ENCODE assay signal across 19 cellular contexts in the genomic region with DNA sequence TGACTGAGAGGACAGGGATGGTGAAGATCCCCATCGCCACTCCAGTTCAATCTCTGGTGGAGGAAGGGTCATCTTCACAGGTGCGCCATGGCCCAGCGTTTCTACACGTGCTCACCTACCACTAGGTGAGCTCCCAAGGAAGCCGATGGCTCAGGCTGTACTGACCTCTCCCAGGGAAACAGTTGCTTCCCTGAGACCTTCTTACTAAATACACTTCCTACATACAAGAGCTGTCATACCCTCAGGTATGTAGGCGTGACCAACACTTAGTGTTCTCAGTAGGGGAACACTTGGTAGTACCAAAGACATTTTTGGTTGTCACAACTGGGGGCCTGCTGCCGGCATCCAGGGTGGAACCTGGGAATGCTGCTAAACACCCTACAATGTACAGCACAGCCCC.
DNase-seq lines count a peak whose midpoint lies in the region; ATAC-seq and TF ChIP-seq lines count a peak whose summit lies in the region.
"Had no signal": no experiment of that assay in that cellular context is flagged by ENCODE, and none has a peak within 500 bp of the region (broad histone marks: within the 10 kb centered on the region; RNA-seq: fewer than 3 reads in every experiment).

No MANE protein-coding gene starts in this region.

- H3K36me3 ChIP-seq in mammary epithelial cell (ENCODE audit: insufficient read depth, low read length) (no peaks in the 10 kb centered on the region), esophagus muscularis mucosa (no peaks in the 10 kb centered on the region), mesendoderm (ENCODE audit: control insufficient read depth, insufficient read depth, low read length) (no peaks in the 10 kb centered on the region), WERI-Rb-1 (no peaks in the 10 kb centered on the region)

- in situ Hi-C loops in mammary epithelial cell (cut with MboI; ENCODE audit: low sequenced_read_pairs in 2 of 2) = no loop called here

- H3K27me3 ChIP-seq in mammary epithelial cell (ENCODE audit: insufficient read depth, low read length) = no peaks in the 10 kb centered on the region
- H3K27me3 ChIP-seq in esophagus muscularis mucosa = no peaks in the 10 kb centered on the region
- H3K27me3 ChIP-seq in mesendoderm (ENCODE audit: insufficient read depth, low read length, poor library complexity) = no peaks in the 10 kb centered on the region
- H3K27me3 ChIP-seq in WERI-Rb-1 (ENCODE audit: insufficient read depth, low read depth, severe bottlenecking) = no peaks in the 10 kb centered on the region

- no peaks in the 10 kb centered on the region for H3K4me1 ChIP-seq in mammary epithelial cell (ENCODE audit: insufficient read depth, low read length)
- H3K4me1 ChIP-seq in esophagus muscularis mucosa = no peaks in the 10 kb centered on the region
- H3K4me1 ChIP-seq in mesendoderm (ENCODE audit: control insufficient read depth, low read depth, low read length) = no peaks in the 10 kb centered on the region
- H3K4me1 ChIP-seq: A549 had no signal

- H3K9ac ChIP-seq in mammary epithelial cell (ENCODE audit: insufficient read depth, low read length) (no peak overlapping the region), mesendoderm (ENCODE audit: low read length) (no peak overlapping the region)
- H3K9ac ChIP-seq: GM23248 had no signal

- H3K27ac Mint-ChIP-seq in MCF 10A (ENCODE audit: low read depth, unreplicated experiment) = no peak overlapping the region
- no peak overlapping the region for H3K27ac Mint-ChIP-seq in activated CD8-positive, alpha-beta memory T cell treated with anti-CD3 and anti-CD28 coated beads, Interleukin-2, amount 10 ng/mL, durations not matched to agents 7 days and 5 days
- H3K27ac Mint-ChIP-seq: CD4-positive, alpha-beta T cell had no signal

- no peak for TF ChIP-seq CTCF in mammary epithelial cell (conservative IDR thresholded peaks at IDR 0.05 in 1 of 2, IDR thresholded peaks at IDR 0.05 in 1 of 2; ENCODE audit: extremely low read depth in 1 of 2, insufficient read depth in 1 of 2, low read depth in 1 of 2, low read length in 2 of 2)
- TF ChIP-seq CTCF in MCF 10A (IDR thresholded peaks at IDR 0.05; ENCODE audit: unreplicated experiment) = no peak
- no peak for TF ChIP-seq CTCF in esophagus muscularis mucosa (IDR thresholded peaks at IDR 0.05)
- TF ChIP-seq CTCF in WERI-Rb-1 (IDR thresholded peaks at IDR 0.05; ENCODE audit: low read depth, low read length) = no peak

- no peak overlapping the region for H3K4me3 Mint-ChIP-seq in MCF 10A (ENCODE audit: unreplicated experiment)
- H3K4me3 Mint-ChIP-seq in activated CD8-positive, alpha-beta memory T cell treated with anti-CD3 and anti-CD28 coated beads, Interleukin-2, amount 10 ng/mL, durations not matched to agents 7 days and 5 days = no peak overlapping the region
- H3K4me3 Mint-ChIP-seq: CD4-positive, alpha-beta T cell had no signal

- no peak overlapping the region for H3K18ac ChIP-seq in mesendoderm (ENCODE audit: low read length)

- H4K20me1 ChIP-seq in mammary epithelial cell (ENCODE audit: insufficient read depth, low read length) = no peaks in the 10 kb centered on the region

- H3K9me3 ChIP-seq in mammary epithelial cell (replicated peaks; ENCODE audit: insufficient read depth, low read length) (no peaks in the 10 kb centered on the region), esophagus muscularis mucosa (no peaks in the 10 kb centered on the region), WERI-Rb-1 (ENCODE audit: severe bottlenecking) (no peaks in the 10 kb centered on the region)
- H3K9me3 ChIP-seq: A549 had no signal

- H2AFZ ChIP-seq in mammary epithelial cell (ENCODE audit: low read depth, low read length) = no peak overlapping the region
- H2AFZ ChIP-seq: GM23248 had no signal

- H3K27ac ChIP-seq in mammary epithelial cell (ENCODE audit: insufficient read depth, low read depth, low read length) (no peak overlapping the region), esophagus muscularis mucosa (replicated peaks in 1 of 4) (no peak overlapping the region), mesendoderm (ENCODE audit: low read depth, low read length) (no peak overlapping the region), WERI-Rb-1 (no peak overlapping the region)
- H3K27ac ChIP-seq: 22Rv1, A549, C4-2B, GM23248, HL-60 had no signal

- H4K8ac ChIP-seq in mesendoderm (ENCODE audit: low read depth, low read length) = no peak overlapping the region

- H3K4me3 ChIP-seq in mammary epithelial cell (replicated peaks in 1 of 3; ENCODE audit: insufficient read depth in 1 of 3, low read depth in 2 of 3, low read length in 3 of 3) = no peak overlapping the region
- no peak overlapping the region for H3K4me3 ChIP-seq in esophagus muscularis mucosa
- H3K4me3 ChIP-seq in mesendoderm (ENCODE audit: low read length) = no peak overlapping the region
- H3K4me3 ChIP-seq in WERI-Rb-1 (ENCODE audit: low read depth, low read length) = no peak overlapping the region
- H3K4me3 ChIP-seq: A549, GM23248 had no signal

- no peak overlapping the region for H2BK15ac ChIP-seq in mesendoderm (replicated peaks; ENCODE audit: low read depth)

- H3K4me1 Mint-ChIP-seq in MCF 10A (ENCODE audit: insufficient read depth, unreplicated experiment) = no peaks in the 10 kb centered on the region
- peaks cover 34% of the 10 kb centered on the region for H3K4me1 Mint-ChIP-seq in activated CD8-positive, alpha-beta memory T cell treated with anti-CD3 and anti-CD28 coated beads, Interleukin-2, amount 10 ng/mL, durations not matched to agents 7 days and 5 days

- no peak overlapping the region for H3K4me2 ChIP-seq in mammary epithelial cell (ENCODE audit: insufficient read depth, low read depth, low read length)
- H3K4me2 ChIP-seq in mesendoderm (ENCODE audit: low read length) = no peak overlapping the region
- H3K4me2 ChIP-seq: A549 had no signal

- dilution Hi-C loops in mammary epithelial cell (cut with HindIII; ENCODE audit: low sequenced_read_pairs) = no loop called here

- ATAC-seq in activated CD8-positive, alpha-beta memory T cell treated with anti-CD3 and anti-CD28 coated beads, Interleukin-2, amount 10 ng/mL, durations not matched to agents 7 days and 5 days = no peak
- no peak for ATAC-seq in HG02884 (IDR thresholded peaks at IDR 0.05; ENCODE audit: unreplicated experiment)
- ATAC-seq: A549 had no signal

- POLR2A ChIA-PET in MCF 10A (lab: Yijun Ruan, JAX) = interaction anchor here (0.5 kb wide), 1 partner anchor 32 kb away, joined by 3 read pairs; no protein-coding TSS in a partner anchor

- no peak overlapping the region for H3K56ac ChIP-seq in mesendoderm (ENCODE audit: low read length)

- no peak for TF ChIP-seq EP300 in esophagus muscularis mucosa (IDR thresholded peaks at IDR 0.05)

- no peak overlapping the region for H2AK5ac ChIP-seq in mesendoderm (ENCODE audit: low read length)

- no peak overlapping the region for H4K5ac ChIP-seq in mesendoderm (ENCODE audit: low read length)

- H2BK120ac ChIP-seq in mesendoderm (ENCODE audit: low read depth, low read length) = no peak overlapping the region

- no peaks in the 10 kb centered on the region for H3K9me3 Mint-ChIP-seq in MCF 10A (ENCODE audit: unreplicated experiment)
- no peaks in the 10 kb centered on the region for H3K9me3 Mint-ChIP-seq in activated CD8-positive, alpha-beta memory T cell treated with anti-CD3 and anti-CD28 coated beads, Interleukin-2, amount 10 ng/mL, durations not matched to agents 7 days and 5 days (ENCODE audit: low read depth)
- H3K9me3 Mint-ChIP-seq: CD4-positive, alpha-beta T cell had no signal

- H3K79me2 ChIP-seq in mammary epithelial cell (ENCODE audit: insufficient read depth, low read length) (no peaks in the 10 kb centered on the region), mesendoderm (ENCODE audit: control insufficient read depth, insufficient read depth, low read length) (no peaks in the 10 kb centered on the region)

- H2BK5ac ChIP-seq in mesendoderm (ENCODE audit: low read length) = no peak overlapping the region

- intact Hi-C loops in mammary epithelial cell (cut with micrococcal nuclease) (no loop called here), MCF 10A (cut with micrococcal nuclease) (no loop called here), esophagus muscularis mucosa (cut with DNase I) (no loop called here), cardiac septum (cut with DNase I) (no loop called here)

- no peak for TF ChIP-seq POLR2A in esophagus muscularis mucosa (IDR thresholded peaks at IDR 0.05; ENCODE audit: low read depth)

- H3K23ac ChIP-seq in mesendoderm (ENCODE audit: low read length) = peak overlapping the region; percentile 24

- WGBS in mammary epithelial cell (ENCODE audit: low coverage, missing lambda C conversion rate) = 86% methylated on average over 7 of the region's 7 CpGs
- WGBS in esophagus muscularis mucosa = 80% methylated on average over 7 of the region's 7 CpGs
- WGBS in mesendoderm (ENCODE audit: extremely low coverage, insufficient coverage, low lambda C conversion rate) = no CpG with 5 or more reads among the region's 7 CpGs

- no peaks in the 10 kb centered on the region for H3K36me3 Mint-ChIP-seq in MCF 10A (ENCODE audit: insufficient read depth, unreplicated experiment)
- H3K36me3 Mint-ChIP-seq in activated CD8-positive, alpha-beta memory T cell treated with anti-CD3 and anti-CD28 coated beads, Interleukin-2, amount 10 ng/mL, durations not matched to agents 7 days and 5 days = no peaks in the 10 kb centered on the region

- CTCF ChIA-PET in mammary epithelial cell (lab: Charles Lee; ENCODE audit: low non-redundant PET) = interaction anchor here (0.5 kb wide), 1 partner anchor 1926 kb away, joined by 5 read pairs; no protein-coding TSS in a partner anchor
- CTCF ChIA-PET in MCF 10A (lab: Yijun Ruan, JAX) = no interaction called here
- CTCF ChIA-PET in activated CD8-positive, alpha-beta memory T cell treated with anti-CD3 and anti-CD28 coated beads, Interleukin-2, amount 10 ng/mL, durations not matched to agents 7 days and 5 days (lab: Charles Lee) = interaction anchor here (2.2 kb wide), 1 partner anchor 32 kb away, joined by 7 read pairs; no protein-coding TSS in a partner anchor

- H3K27me3 Mint-ChIP-seq in MCF 10A (ENCODE audit: insufficient read depth, unreplicated experiment) = peaks cover 22% of the 10 kb centered on the region
- peaks cover 43% of the 10 kb centered on the region for H3K27me3 Mint-ChIP-seq in activated CD8-positive, alpha-beta memory T cell treated with anti-CD3 and anti-CD28 coated beads, Interleukin-2, amount 10 ng/mL, durations not matched to agents 7 days and 5 days

- H3K4ac ChIP-seq in mesendoderm (ENCODE audit: low read depth, low read length) = no peak overlapping the region

- no TSS peak for BruUV-seq in mammary epithelial cell (replicated peaks; lab: Mats Ljungman, UMichigan)
- no TSS peak for BruUV-seq in MCF 10A (replicated peaks; lab: Mats Ljungman, UMichigan)

- no peaks in the 10 kb centered on the region for H3K79me1 ChIP-seq in mesendoderm (ENCODE audit: low read length)

- peak; percentile 4 for DNase-seq in mammary epithelial cell
- DNase-seq in MCF 10A (ENCODE audit: unreplicated experiment) = no peak
- DNase-seq in esophagus muscularis mucosa (ENCODE audit: extremely low spot score) = peak; percentile 64
- peak; percentile 18 for DNase-seq in mesendoderm
- DNase-seq in cardiac septum (ENCODE audit: low spot score) = no peak
- DNase-seq in WERI-Rb-1 = no peak
- no peak for DNase-seq in activated CD8-positive, alpha-beta memory T cell treated with anti-CD3 and anti-CD28 coated beads, Interleukin-2, amount 10 ng/mL, durations not matched to agents 7 days and 5 days
- DNase-seq: AML-193; CD4-positive, alpha-beta T cell; DMS153; DMS79; GDM1; GM23248; HCEC 1CT had no signal

Comparison
In these comparisons a context has a peak if more than half of its experiments do, and no peak if none do; other contexts are left out.
1. DNase-seq: peak in mammary epithelial cell (single experiment), esophagus muscularis mucosa (single experiment) and mesendoderm (single experiment); none in MCF 10A (single experiment), cardiac septum (single experiment), WERI-Rb-1 (single experiment) and activated CD8-positive, alpha-beta memory T cell treated with anti-CD3 and anti-CD28 coated beads, Interleukin-2, amount 10 ng/mL, durations not matched to agents 7 days and 5 days (single experiment).